1 cellular context compared by ENCODE assay signal in the genomic region with DNA sequence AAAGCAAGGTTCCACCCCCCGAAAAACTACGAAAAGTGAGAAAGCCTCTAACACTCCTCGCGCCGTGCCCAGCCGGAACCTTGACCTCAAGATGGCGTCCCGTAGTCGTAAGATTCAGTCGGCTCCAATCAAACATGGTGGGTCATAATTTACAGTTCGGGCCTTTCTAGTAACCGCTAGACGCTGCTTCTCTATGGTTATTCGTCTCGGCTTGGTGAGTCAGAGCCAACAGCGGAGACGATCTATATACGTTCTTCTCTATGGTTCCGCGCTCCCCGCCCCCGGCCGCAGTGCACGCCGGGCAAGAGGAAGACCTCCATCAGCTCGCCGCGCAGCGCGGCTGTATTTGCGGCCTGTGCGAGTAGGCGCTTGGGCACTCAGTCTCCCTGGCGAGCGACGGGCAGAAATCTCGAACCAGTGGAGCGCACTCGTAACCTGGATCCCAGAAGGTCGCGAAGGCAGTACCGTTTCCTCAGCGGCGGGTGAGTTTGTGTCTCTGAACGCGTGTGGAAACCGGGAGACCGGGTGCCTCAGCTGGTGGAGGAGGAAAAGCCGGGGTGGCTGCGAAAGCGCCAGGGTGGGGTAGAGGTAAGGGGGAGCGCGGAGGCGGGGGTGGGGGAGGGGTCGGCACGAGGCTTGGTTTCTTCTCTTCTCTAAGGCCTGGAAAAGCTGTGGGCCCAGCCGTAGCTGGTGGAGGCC.
TF ChIP-seq lines count a peak whose summit lies in the region.

A gene (plus strand): TSS at position 311 of the 699 bp plus-strand sequence. CDS start 13,108 bp downstream, outside the sequence.

TF ChIP-seq in GM12878, 131 proteins besides CTCF, POLR2A, EP300 and RAD21 (continued from another document and continues in another):
- TF ChIP-seq, protein P1, sequence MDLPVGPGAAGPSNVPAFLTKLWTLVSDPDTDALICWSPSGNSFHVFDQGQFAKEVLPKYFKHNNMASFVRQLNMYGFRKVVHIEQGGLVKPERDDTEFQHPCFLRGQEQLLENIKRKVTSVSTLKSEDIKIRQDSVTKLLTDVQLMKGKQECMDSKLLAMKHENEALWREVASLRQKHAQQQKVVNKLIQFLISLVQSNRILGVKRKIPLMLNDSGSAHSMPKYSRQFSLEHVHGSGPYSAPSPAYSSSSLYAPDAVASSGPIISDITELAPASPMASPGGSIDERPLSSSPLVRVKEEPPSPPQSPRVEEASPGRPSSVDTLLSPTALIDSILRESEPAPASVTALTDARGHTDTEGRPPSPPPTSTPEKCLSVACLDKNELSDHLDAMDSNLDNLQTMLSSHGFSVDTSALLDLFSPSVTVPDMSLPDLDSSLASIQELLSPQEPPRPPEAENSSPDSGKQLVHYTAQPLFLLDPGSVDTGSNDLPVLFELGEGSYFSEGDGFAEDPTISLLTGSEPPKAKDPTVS (IDR thresholded peaks at IDR 0.05; ENCODE audit: low read depth, low read length) = 0 out of 2 replicates have a peak, but pooled peaks have one; percentile 9
- peak; percentile 86 for TF ChIP-seq TARDBP (IDR thresholded peaks at IDR 0.05; ENCODE audit: borderline replicate concordance)
- TF ChIP-seq MXI1 (IDR thresholded peaks at IDR 0.05; ENCODE audit: low read depth, low read length) = peak; percentile 3; the same call in 1 of the 2 replicates
- TF ChIP-seq, protein P2, sequence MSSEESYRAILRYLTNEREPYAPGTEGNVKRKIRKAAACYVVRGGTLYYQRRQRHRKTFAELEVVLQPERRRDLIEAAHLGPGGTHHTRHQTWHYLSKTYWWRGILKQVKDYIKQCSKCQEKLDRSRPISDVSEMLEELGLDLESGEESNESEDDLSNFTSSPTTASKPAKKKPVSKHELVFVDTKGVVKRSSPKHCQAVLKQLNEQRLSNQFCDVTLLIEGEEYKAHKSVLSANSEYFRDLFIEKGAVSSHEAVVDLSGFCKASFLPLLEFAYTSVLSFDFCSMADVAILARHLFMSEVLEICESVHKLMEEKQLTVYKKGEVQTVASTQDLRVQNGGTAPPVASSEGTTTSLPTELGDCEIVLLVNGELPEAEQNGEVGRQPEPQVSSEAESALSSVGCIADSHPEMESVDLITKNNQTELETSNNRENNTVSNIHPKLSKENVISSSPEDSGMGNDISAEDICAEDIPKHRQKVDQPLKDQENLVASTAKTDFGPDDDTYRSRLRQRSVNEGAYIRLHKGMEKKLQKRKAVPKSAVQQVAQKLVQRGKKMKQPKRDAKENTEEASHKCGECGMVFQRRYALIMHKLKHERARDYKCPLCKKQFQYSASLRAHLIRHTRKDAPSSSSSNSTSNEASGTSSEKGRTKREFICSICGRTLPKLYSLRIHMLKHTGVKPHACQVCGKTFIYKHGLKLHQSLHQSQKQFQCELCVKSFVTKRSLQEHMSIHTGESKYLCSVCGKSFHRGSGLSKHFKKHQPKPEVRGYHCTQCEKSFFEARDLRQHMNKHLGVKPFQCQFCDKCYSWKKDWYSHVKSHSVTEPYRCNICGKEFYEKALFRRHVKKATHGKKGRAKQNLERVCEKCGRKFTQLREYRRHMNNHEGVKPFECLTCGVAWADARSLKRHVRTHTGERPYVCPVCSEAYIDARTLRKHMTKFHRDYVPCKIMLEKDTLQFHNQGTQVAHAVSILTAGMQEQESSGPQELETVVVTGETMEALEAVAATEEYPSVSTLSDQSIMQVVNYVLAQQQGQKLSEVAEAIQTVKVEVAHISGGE (CRISPR knock-in tag; IDR thresholded peaks at IDR 0.05) = no peak
- TF ChIP-seq POU2F2 (IDR thresholded peaks at IDR 0.05; ENCODE audit: borderline replicate concordance, low read depth, low read length) = peak; percentile 82
- TF ChIP-seq, protein P3, sequence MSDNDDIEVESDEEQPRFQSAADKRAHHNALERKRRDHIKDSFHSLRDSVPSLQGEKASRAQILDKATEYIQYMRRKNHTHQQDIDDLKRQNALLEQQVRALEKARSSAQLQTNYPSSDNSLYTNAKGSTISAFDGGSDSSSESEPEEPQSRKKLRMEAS (IDR thresholded peaks at IDR 0.05; ENCODE audit: low read depth, low read length) = peak; percentile 64
- TF ChIP-seq EGR1 (IDR thresholded peaks at IDR 0.05; ENCODE audit: borderline replicate concordance in 1 of 2, low read depth in 2 of 2, low read length in 2 of 2) = peak in 1 of 2 experiments; percentile 96; a peak in 2 of 3 replicates
- TF ChIP-seq, protein P4, sequence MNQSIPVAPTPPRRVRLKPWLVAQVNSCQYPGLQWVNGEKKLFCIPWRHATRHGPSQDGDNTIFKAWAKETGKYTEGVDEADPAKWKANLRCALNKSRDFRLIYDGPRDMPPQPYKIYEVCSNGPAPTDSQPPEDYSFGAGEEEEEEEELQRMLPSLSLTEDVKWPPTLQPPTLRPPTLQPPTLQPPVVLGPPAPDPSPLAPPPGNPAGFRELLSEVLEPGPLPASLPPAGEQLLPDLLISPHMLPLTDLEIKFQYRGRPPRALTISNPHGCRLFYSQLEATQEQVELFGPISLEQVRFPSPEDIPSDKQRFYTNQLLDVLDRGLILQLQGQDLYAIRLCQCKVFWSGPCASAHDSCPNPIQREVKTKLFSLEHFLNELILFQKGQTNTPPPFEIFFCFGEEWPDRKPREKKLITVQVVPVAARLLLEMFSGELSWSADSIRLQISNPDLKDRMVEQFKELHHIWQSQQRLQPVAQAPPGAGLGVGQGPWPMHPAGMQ (IDR thresholded peaks at IDR 0.05; ENCODE audit: borderline replicate concordance) = no peak
- peak; percentile 35; the same call in 1 of the 2 replicates for TF ChIP-seq RB1 (IDR thresholded peaks at IDR 0.05; ENCODE audit: borderline replicate concordance)
- no peak for TF ChIP-seq SMARCA5 (IDR thresholded peaks at IDR 0.05)
- peak; percentile 97 for TF ChIP-seq TAF1 (IDR thresholded peaks at IDR 0.05; ENCODE audit: borderline replicate concordance, low read depth, low read length)
- TF ChIP-seq, protein P5, sequence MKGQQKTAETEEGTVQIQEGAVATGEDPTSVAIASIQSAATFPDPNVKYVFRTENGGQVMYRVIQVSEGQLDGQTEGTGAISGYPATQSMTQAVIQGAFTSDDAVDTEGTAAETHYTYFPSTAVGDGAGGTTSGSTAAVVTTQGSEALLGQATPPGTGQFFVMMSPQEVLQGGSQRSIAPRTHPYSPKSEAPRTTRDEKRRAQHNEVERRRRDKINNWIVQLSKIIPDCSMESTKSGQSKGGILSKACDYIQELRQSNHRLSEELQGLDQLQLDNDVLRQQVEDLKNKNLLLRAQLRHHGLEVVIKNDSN (IDR thresholded peaks at IDR 0.05; ENCODE audit: borderline replicate concordance, extremely low read length, insufficient read depth, low read depth, low read length) = no peak
- TF ChIP-seq RAD51 (IDR thresholded peaks at IDR 0.05) = peak; percentile 47; the same call in 1 of the 2 replicates
- TF ChIP-seq SIN3A (IDR thresholded peaks at IDR 0.05; ENCODE audit: low read depth, low read length) = peak; percentile 82
- TF ChIP-seq, protein P6, sequence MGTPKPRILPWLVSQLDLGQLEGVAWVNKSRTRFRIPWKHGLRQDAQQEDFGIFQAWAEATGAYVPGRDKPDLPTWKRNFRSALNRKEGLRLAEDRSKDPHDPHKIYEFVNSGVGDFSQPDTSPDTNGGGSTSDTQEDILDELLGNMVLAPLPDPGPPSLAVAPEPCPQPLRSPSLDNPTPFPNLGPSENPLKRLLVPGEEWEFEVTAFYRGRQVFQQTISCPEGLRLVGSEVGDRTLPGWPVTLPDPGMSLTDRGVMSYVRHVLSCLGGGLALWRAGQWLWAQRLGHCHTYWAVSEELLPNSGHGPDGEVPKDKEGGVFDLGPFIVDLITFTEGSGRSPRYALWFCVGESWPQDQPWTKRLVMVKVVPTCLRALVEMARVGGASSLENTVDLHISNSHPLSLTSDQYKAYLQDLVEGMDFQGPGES (IDR thresholded peaks at IDR 0.05) = no peak
- TF ChIP-seq, protein P7, sequence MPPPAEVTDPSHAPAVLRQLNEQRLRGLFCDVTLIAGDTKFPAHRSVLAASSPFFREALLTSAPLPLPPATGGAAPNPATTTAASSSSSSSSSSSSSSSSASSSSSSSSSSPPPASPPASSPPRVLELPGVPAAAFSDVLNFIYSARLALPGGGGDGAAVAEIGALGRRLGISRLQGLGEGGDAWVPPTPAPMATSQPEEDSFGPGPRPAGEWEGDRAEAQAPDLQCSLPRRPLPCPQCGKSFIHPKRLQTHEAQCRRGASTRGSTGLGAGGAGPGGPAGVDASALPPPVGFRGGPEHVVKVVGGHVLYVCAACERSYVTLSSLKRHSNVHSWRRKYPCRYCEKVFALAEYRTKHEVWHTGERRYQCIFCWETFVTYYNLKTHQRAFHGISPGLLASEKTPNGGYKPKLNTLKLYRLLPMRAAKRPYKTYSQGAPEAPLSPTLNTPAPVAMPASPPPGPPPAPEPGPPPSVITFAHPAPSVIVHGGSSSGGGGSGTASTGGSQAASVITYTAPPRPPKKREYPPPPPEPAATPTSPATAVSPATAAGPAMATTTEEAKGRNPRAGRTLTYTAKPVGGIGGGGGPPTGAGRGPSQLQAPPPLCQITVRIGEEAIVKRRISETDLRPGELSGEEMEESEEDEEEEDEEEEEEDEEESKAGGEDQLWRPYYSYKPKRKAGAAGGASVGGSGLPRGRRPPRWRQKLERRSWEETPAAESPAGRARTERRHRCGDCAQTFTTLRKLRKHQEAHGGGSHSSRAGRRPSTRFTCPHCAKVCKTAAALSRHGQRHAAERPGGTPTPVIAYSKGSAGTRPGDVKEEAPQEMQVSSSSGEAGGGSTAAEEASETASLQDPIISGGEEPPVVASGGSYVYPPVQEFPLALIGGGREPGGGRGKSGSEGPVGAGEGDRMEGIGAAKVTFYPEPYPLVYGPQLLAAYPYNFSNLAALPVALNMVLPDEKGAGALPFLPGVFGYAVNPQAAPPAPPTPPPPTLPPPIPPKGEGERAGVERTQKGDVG (CRISPR knock-in tag; IDR thresholded peaks at IDR 0.05) = no peak
- TF ChIP-seq, protein P8, sequence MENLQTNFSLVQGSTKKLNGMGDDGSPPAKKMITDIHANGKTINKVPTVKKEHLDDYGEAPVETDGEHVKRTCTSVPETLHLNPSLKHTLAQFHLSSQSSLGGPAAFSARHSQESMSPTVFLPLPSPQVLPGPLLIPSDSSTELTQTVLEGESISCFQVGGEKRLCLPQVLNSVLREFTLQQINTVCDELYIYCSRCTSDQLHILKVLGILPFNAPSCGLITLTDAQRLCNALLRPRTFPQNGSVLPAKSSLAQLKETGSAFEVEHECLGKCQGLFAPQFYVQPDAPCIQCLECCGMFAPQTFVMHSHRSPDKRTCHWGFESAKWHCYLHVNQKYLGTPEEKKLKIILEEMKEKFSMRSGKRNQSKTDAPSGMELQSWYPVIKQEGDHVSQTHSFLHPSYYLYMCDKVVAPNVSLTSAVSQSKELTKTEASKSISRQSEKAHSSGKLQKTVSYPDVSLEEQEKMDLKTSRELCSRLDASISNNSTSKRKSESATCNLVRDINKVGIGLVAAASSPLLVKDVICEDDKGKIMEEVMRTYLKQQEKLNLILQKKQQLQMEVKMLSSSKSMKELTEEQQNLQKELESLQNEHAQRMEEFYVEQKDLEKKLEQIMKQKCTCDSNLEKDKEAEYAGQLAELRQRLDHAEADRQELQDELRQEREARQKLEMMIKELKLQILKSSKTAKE (IDR thresholded peaks at IDR 0.05; ENCODE audit: low read depth, poor library complexity, severe bottlenecking) = peak; percentile 85
- TF ChIP-seq KDM1A (IDR thresholded peaks at IDR 0.05; ENCODE audit: borderline replicate concordance) = no peak
- TF ChIP-seq, protein P9, sequence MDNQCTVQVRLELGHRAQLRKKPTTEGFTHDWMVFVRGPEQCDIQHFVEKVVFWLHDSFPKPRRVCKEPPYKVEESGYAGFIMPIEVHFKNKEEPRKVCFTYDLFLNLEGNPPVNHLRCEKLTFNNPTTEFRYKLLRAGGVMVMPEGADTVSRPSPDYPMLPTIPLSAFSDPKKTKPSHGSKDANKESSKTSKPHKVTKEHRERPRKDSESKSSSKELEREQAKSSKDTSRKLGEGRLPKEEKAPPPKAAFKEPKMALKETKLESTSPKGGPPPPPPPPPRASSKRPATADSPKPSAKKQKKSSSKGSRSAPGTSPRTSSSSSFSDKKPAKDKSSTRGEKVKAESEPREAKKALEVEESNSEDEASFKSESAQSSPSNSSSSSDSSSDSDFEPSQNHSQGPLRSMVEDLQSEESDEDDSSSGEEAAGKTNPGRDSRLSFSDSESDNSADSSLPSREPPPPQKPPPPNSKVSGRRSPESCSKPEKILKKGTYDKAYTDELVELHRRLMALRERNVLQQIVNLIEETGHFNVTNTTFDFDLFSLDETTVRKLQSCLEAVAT (IDR thresholded peaks at IDR 0.05) = peak; percentile 94
- peak in 1 of 2 experiments; percentile 36; a peak in 1 of 4 replicates for TF ChIP-seq IKZF2 (IDR thresholded peaks at IDR 0.05)
- peak; percentile 99 for TF ChIP-seq POLR2AphosphoS5 (IDR thresholded peaks at IDR 0.05; ENCODE audit: low read length)
- peak; percentile 91 for TF ChIP-seq CBFB (IDR thresholded peaks at IDR 0.05; ENCODE audit: low read depth)
- no peak for TF ChIP-seq ASH2L (IDR thresholded peaks at IDR 0.05; ENCODE audit: borderline replicate concordance, low read depth)
- TF ChIP-seq TCF3 (IDR thresholded peaks at IDR 0.05; ENCODE audit: borderline replicate concordance, insufficient read depth, low read depth, low read length) = peak; percentile 81; the same call in 1 of the 2 replicates
- peak; percentile 35; the same call in 1 of the 2 replicates for TF ChIP-seq ESRRA (IDR thresholded peaks at IDR 0.05; ENCODE audit: low read length)
- TF ChIP-seq ZSCAN29 (IDR thresholded peaks at IDR 0.05) = no peak
- TF ChIP-seq SIX5 (IDR thresholded peaks at IDR 0.05; ENCODE audit: low read depth, low read length, severe bottlenecking) = peak; percentile 54
- TF ChIP-seq ZNF24 (IDR thresholded peaks at IDR 0.05) = no peak
- peak; percentile 30 for TF ChIP-seq BACH1 (IDR thresholded peaks at IDR 0.05; ENCODE audit: borderline replicate concordance)
- TF ChIP-seq, protein P10, sequence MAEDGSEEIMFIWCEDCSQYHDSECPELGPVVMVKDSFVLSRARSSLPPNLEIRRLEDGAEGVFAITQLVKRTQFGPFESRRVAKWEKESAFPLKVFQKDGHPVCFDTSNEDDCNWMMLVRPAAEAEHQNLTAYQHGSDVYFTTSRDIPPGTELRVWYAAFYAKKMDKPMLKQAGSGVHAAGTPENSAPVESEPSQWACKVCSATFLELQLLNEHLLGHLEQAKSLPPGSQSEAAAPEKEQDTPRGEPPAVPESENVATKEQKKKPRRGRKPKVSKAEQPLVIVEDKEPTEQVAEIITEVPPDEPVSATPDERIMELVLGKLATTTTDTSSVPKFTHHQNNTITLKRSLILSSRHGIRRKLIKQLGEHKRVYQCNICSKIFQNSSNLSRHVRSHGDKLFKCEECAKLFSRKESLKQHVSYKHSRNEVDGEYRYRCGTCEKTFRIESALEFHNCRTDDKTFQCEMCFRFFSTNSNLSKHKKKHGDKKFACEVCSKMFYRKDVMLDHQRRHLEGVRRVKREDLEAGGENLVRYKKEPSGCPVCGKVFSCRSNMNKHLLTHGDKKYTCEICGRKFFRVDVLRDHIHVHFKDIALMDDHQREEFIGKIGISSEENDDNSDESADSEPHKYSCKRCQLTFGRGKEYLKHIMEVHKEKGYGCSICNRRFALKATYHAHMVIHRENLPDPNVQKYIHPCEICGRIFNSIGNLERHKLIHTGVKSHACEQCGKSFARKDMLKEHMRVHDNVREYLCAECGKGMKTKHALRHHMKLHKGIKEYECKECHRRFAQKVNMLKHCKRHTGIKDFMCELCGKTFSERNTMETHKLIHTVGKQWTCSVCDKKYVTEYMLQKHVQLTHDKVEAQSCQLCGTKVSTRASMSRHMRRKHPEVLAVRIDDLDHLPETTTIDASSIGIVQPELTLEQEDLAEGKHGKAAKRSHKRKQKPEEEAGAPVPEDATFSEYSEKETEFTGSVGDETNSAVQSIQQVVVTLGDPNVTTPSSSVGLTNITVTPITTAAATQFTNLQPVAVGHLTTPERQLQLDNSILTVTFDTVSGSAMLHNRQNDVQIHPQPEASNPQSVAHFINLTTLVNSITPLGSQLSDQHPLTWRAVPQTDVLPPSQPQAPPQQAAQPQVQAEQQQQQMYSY (CRISPR knock-in tag; IDR thresholded peaks at IDR 0.05) = no peak
- peak; percentile 98 for TF ChIP-seq YY1 (IDR thresholded peaks at IDR 0.05; ENCODE audit: low read depth, low read length)
- TF ChIP-seq STAT3 (IDR thresholded peaks at IDR 0.05; ENCODE audit: low read depth, low read length) = no peak
- 0 out of 2 replicates have a peak, but pooled peaks have one; percentile 31 for TF ChIP-seq DPF2 (IDR thresholded peaks at IDR 0.05)
- TF ChIP-seq ZNF207 (IDR thresholded peaks at IDR 0.05; ENCODE audit: borderline replicate concordance) = peak; percentile 90
- TF ChIP-seq NR2F1 (conservative IDR thresholded peaks at IDR 0.05) = peak; percentile 89
